ENCODE assay signal across 11 cellular contexts in the genomic region with DNA sequence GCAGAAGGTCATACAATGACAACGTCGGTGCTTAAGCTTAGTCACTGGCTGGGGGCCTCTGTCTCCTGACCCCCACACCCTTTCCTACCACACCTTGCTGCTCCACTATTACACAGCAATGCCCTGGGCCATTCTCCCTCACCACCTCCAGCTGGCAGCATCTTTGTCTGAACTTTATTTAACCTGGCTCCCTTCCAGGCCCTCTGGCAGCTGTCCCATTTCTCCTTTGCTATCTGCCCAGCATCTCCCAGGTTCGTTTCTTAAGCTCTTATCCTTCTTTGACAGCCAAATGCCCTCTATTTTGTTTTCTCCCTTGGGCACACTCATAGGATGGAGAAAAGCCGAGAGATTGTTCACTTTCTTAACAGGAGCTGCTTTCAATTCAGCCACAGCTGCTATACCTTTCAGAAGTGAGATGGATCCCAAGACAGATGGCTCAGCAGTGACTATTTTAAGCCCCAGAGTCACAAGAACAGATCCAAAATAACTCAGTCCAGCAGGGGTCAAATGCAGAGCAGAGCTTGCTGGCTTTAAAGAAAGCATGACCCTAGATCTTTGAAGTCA.
DNase-seq lines count a peak whose midpoint lies in the region; ATAC-seq and TF ChIP-seq lines count a peak whose summit lies in the region.
"Had no signal": no experiment of that assay in that cellular context is flagged by ENCODE, and none has a peak within 500 bp of the region (broad histone marks: within the 10 kb centered on the region; RNA-seq: fewer than 3 reads in every experiment).

No MANE protein-coding gene starts in this region.

- no peak overlapping the region for H3K4me2 ChIP-seq in neuronal stem cell (ENCODE audit: insufficient read depth, low read length, poor library complexity, severe bottlenecking)

- H3K4me3 Mint-ChIP-seq in Caco-2 (ENCODE audit: unreplicated experiment): no peak overlapping the region

- no peak overlapping the region for H3K9ac ChIP-seq in neuronal stem cell (ENCODE audit: low read depth, low read length, poor library complexity)

- no peak overlapping the region for H2BK15ac ChIP-seq in neuronal stem cell (ENCODE audit: low read length)

- ATAC-seq in left lung: no peak
- ATAC-seq: lower lobe of right lung had no signal

- no peak overlapping the region for H2BK12ac ChIP-seq in neuronal stem cell (ENCODE audit: low read length)

- H3K4ac ChIP-seq in neuronal stem cell (ENCODE audit: low read length): no peak overlapping the region

- POLR2A ChIA-PET in Caco-2 (lab: Charles Lee): no interaction called here

- intact Hi-C loops in left lung (cut with DNase I) (no loop called here), Caco-2 (cut with micrococcal nuclease; ENCODE audit: unreplicated experiment) (no loop called here)

- H3K79me1 ChIP-seq in neuronal stem cell (ENCODE audit: low read depth, low read length): no peaks in the 10 kb centered on the region

- H3K9me3 ChIP-seq in neuronal stem cell (replicated peaks in 1 of 2; ENCODE audit: control insufficient read depth in 2 of 2, insufficient read depth in 1 of 2, low read depth in 1 of 2, low read length in 2 of 2) (no peaks in the 10 kb centered on the region), left lung (peaks cover 0 to 6% of the 10 kb centered on the region in 2 donors), Caco-2 (no peaks in the 10 kb centered on the region; the same call in 1 of the 2 replicates)
- H3K9me3 ChIP-seq: lower lobe of right lung had no signal

- peaks cover 0 to 3% of the 10 kb centered on the region in 2 donors for H3K4me1 ChIP-seq in neuronal stem cell (ENCODE audit: control insufficient read depth in 2 of 2, insufficient read depth in 1 of 2, low read depth in 1 of 2, low read length in 2 of 2)
- no peaks in the 10 kb centered on the region for H3K4me1 ChIP-seq in left lung
- no peaks in the 10 kb centered on the region for H3K4me1 ChIP-seq in Caco-2

- H3K36me3 ChIP-seq in neuronal stem cell (replicated peaks in 1 of 2; ENCODE audit: control insufficient read depth in 2 of 2, insufficient read depth in 2 of 2, low read length in 2 of 2) (no peaks in the 10 kb centered on the region), left lung (no peaks in the 10 kb centered on the region), Caco-2 (ENCODE audit: control insufficient read depth, insufficient read depth, low read length) (no peaks in the 10 kb centered on the region)
- H3K36me3 ChIP-seq: lower lobe of right lung had no signal

- H4K8ac ChIP-seq in neuronal stem cell (ENCODE audit: low read depth, low read length): peak overlapping the region; percentile 17

- no peak overlapping the region for H4K91ac ChIP-seq in neuronal stem cell (ENCODE audit: low read depth, low read length, poor library complexity)

- DNase-seq in D341Med (ENCODE audit: low spot score) (peak; percentile 67), NCI-H2196 (lab: John Stamatoyannopoulos, UW; ENCODE audit: unreplicated experiment) (peak; percentile 84), cerebellar cortex (ENCODE audit: low spot score) (peak; percentile 76), neuronal stem cell (ENCODE audit: low spot score) (no peak), left lung (no peak), Caco-2 (no peak)
- DNase-seq in stimulated activated naive CD4-positive, alpha-beta T cell treated with Interleukin-2 at 50 U/mL for 16 hours (lab: John Stamatoyannopoulos, UW): no peak
- no peak for DNase-seq in stimulated activated CD4-positive, alpha-beta T cell treated with anti-CD3 and anti-CD28 coated beads, Interleukin-15, amount 100 ng/mL, for 24 hours
- DNase-seq: cerebellar nuclear complex, DND-41, lower lobe of right lung had no signal

- H3K4me1 Mint-ChIP-seq in Caco-2 (ENCODE audit: low read depth, unreplicated experiment): no peaks in the 10 kb centered on the region

- BruUV-seq in Caco-2 (replicated peaks; lab: Mats Ljungman, UMichigan): no TSS peak

- no peaks in the 10 kb centered on the region for H3K27me3 Mint-ChIP-seq in Caco-2 (ENCODE audit: insufficient read depth, unreplicated experiment)

- WGBS in neuronal stem cell (ENCODE audit: extremely low coverage in 2 of 2, insufficient read length in 2 of 2, insufficient replicate concordance in 1 of 2), 2 donors: no CpG with 5 or more reads among the region's 4 CpGs

- no peaks in the 10 kb centered on the region for H3K36me3 Mint-ChIP-seq in Caco-2 (ENCODE audit: insufficient read depth, unreplicated experiment)

- H2BK120ac ChIP-seq in neuronal stem cell (ENCODE audit: low read depth, low read length): no peak overlapping the region

- CTCF ChIA-PET in Caco-2 (lab: Charles Lee): no interaction called here

- H3K27ac Mint-ChIP-seq in Caco-2 (ENCODE audit: unreplicated experiment): no peak overlapping the region

- no peak for TF ChIP-seq CTCF in left lung (IDR thresholded peaks at IDR 0.05)
- no peak for TF ChIP-seq CTCF in Caco-2 (IDR thresholded peaks at IDR 0.05; ENCODE audit: insufficient read depth in 1 of 2, low read depth in 1 of 2, low read length in 1 of 2, severe bottlenecking in 1 of 2, unreplicated experiment in 1 of 2)

- no peak overlapping the region for H2AK5ac ChIP-seq in neuronal stem cell (ENCODE audit: low read depth, low read length)

- peaks cover 13% of the 10 kb centered on the region for H3K9me3 Mint-ChIP-seq in Caco-2 (ENCODE audit: unreplicated experiment)

- no peak overlapping the region for H3K27ac ChIP-seq in neuronal stem cell (replicated peaks; ENCODE audit: low read length)
- H3K27ac ChIP-seq in left lung: no peak overlapping the region
- H3K27ac ChIP-seq: lower lobe of right lung had no signal

- H3K14ac ChIP-seq in neuronal stem cell (ENCODE audit: low read length): peak overlapping the region; percentile 89

- H3K18ac ChIP-seq in neuronal stem cell (ENCODE audit: low read length): peak overlapping the region; percentile 64

- no peak overlapping the region for H3K23ac ChIP-seq in neuronal stem cell (ENCODE audit: low read depth, low read length, poor library complexity)

- H3K27me3 ChIP-seq in neuronal stem cell (ENCODE audit: control insufficient read depth in 3 of 3, insufficient read depth in 3 of 3, low read depth in 1 of 3, low read length in 3 of 3) (no peaks in the 10 kb centered on the region), left lung (no peaks in the 10 kb centered on the region), Caco-2 (replicated peaks; ENCODE audit: control insufficient read depth, insufficient read depth, low read length) (no peaks in the 10 kb centered on the region)

- H2BK5ac ChIP-seq in neuronal stem cell (ENCODE audit: low read length): no peak overlapping the region

- no peak overlapping the region for H2AFZ ChIP-seq in neuronal stem cell (ENCODE audit: low read length)

- H3K4me3 ChIP-seq in neuronal stem cell (ENCODE audit: low read length in 2 of 2) (no peak overlapping the region), left lung (no peak overlapping the region), Caco-2 (ENCODE audit: low read depth, low read length) (no peak overlapping the region)
- H3K4me3 ChIP-seq: lower lobe of right lung had no signal

Comparison
In these comparisons a context has a peak if more than half of its experiments do, and no peak if none do; other contexts are left out.
1. DNase-seq: peak in D341Med (single experiment), NCI-H2196 (single experiment) and cerebellar cortex (single experiment); none in neuronal stem cell (single experiment), stimulated activated naive CD4-positive, alpha-beta T cell treated with Interleukin-2 at 50 U/mL for 16 hours (single experiment), left lung (0 of 2), Caco-2 (0 of 2) and stimulated activated CD4-positive, alpha-beta T cell treated with anti-CD3 and anti-CD28 coated beads, Interleukin-15, amount 100 ng/mL, for 24 hours (single experiment).